In the genomic region with DNA sequence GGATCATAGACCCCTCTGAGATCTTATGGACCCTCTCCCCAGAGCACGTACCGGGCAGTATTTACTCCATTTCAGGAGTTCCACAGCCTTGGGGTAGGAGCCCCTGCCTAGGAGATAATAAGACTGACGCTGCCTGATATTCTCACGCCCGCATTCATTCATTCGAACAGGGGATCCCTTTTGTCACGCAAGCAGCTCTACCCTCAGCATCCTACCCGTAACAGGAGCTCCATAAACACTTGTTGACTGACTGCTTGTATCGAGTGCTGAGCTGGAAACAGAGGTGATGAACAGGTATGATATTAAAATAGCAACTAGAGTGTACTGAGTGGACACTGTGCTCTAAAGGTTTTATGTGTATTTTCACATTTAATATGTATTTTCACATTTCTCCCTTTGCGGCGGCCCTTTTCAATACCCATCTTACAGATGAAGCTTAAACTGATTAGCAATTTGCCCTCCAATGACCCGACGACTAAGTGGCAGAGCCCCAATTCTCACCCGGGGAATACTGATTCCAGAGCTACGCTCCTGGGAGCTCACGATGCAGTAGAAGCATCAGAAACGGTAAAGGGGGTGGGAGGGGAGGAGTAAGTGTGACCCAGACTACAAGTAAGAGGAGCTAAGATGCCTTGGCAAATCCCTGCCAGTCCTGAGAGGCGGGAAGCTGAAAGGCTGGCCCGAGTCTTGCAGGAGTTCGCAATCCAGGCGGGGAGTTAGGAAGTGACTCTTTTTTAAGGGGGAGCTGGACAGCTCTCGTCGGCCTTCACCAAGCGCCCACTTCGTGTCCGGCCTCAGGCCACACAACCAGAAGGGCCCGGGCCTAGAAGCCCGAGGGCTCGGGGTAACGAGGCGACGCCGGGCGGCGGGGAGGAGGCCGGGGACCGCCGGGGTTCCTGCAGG, we compare ENCODE assay signal across 8 cellular contexts. TPM values are rescaled to one million over a fixed set of nuclear protein-coding genes. Genes with fewer than 3 reads are reported as not detected.
DNase-seq lines count a peak whose midpoint lies in the region; ATAC-seq, FAIRE-seq and TF ChIP-seq lines count a peak whose summit lies in the region.

No MANE protein-coding gene starts in this region.

- no peak for FAIRE-seq in urothelium cell line (lab: Jason Lieb, UNC)

- TF ChIP-seq CTCF in AG09309 (IDR thresholded peaks at IDR 0.05; ENCODE audit: control insufficient read depth, insufficient read depth, low read depth, low read length, missing control alignments), result no peak

- peaks cover 19 to 23% of the 10 kb centered on the region in 2 donors for H3K4me1 Mint-ChIP-seq in natural killer cell treated with Interleukin-12 subunit alpha and Interleukin-12 subunit beta and Interleukin-15 and Interleukin-18, amount 100 ng/mL, for 72 hours (ENCODE audit: low read depth in 2 of 2)

- no peaks in the 10 kb centered on the region for H3K9me3 Mint-ChIP-seq in natural killer cell treated with Interleukin-12 subunit alpha and Interleukin-12 subunit beta and Interleukin-15 and Interleukin-18, amount 100 ng/mL, for 72 hours

- H3K4me3 Mint-ChIP-seq in natural killer cell treated with Interleukin-12 subunit alpha and Interleukin-12 subunit beta and Interleukin-15 and Interleukin-18, amount 100 ng/mL, for 72 hours, result peak overlapping the region; percentile 94

- H3K27me3 Mint-ChIP-seq in natural killer cell treated with Interleukin-12 subunit alpha and Interleukin-12 subunit beta and Interleukin-15 and Interleukin-18, amount 100 ng/mL, for 72 hours, result peaks cover 9% of the 10 kb centered on the region in 2 donors

- H3K4me3 ChIP-seq in AG09309 (ENCODE audit: control insufficient read depth, low read depth, low read length), result peak overlapping the region; percentile 66

- ATAC-seq in GM18508 (IDR thresholded peaks at IDR 0.05; ENCODE audit: insufficient read depth, unreplicated experiment), result peak; percentile 8
- peak; percentile 0 for ATAC-seq in HG03045 (IDR thresholded peaks at IDR 0.05; ENCODE audit: unreplicated experiment)
- ATAC-seq in natural killer cell treated with Interleukin-12 subunit alpha and Interleukin-12 subunit beta and Interleukin-15 and Interleukin-18, amount 100 ng/mL, for 72 hours, result peak in 1 of 2 donors; percentile 0

- H3K27ac Mint-ChIP-seq in natural killer cell treated with Interleukin-12 subunit alpha and Interleukin-12 subunit beta and Interleukin-15 and Interleukin-18, amount 100 ng/mL, for 72 hours, result peak overlapping the region; percentile 93 to 96

- peak; percentile 29 for DNase-seq in AG09309 (ENCODE audit: low read depth)
- DNase-seq in NCI-H524 treated with DMSO at 0.1 percent for 48 hours (lab: John Stamatoyannopoulos, UW), result peak; percentile 28
- DNase-seq in activated T-helper 9 cell treated with anti-CD3 and anti-CD28 coated beads, Interleukin-2, amount 50 U/mL, for 16 hours (ENCODE audit: low read depth), result peak; percentile 4
- peak; percentile 49 for DNase-seq in fibroblast of the conjunctiva (ENCODE audit: low read depth)
- DNase-seq in natural killer cell treated with Interleukin-12 subunit alpha and Interleukin-12 subunit beta and Interleukin-15 and Interleukin-18, amount 100 ng/mL, for 72 hours (ENCODE audit: low spot score), result no peak
- DNase-seq in urothelium cell line (ENCODE audit: low spot score), result peak; percentile 16

- H3K36me3 Mint-ChIP-seq in natural killer cell treated with Interleukin-12 subunit alpha and Interleukin-12 subunit beta and Interleukin-15 and Interleukin-18, amount 100 ng/mL, for 72 hours, result no peaks in the 10 kb centered on the region

RNA-seq across cellular contexts. Expression of a gene that starts 0.7 kb away (rescaled TPM):
- total RNA-seq in natural killer cell treated with Interleukin-12 subunit alpha and Interleukin-12 subunit beta and Interleukin-15 and Interleukin-18, amount 100 ng/mL, for 72 hours, result 10 to 100 TPM; 16.7 to 17.7 TPM
